7 cellular contexts compared by ENCODE assay signal in the genomic region with DNA sequence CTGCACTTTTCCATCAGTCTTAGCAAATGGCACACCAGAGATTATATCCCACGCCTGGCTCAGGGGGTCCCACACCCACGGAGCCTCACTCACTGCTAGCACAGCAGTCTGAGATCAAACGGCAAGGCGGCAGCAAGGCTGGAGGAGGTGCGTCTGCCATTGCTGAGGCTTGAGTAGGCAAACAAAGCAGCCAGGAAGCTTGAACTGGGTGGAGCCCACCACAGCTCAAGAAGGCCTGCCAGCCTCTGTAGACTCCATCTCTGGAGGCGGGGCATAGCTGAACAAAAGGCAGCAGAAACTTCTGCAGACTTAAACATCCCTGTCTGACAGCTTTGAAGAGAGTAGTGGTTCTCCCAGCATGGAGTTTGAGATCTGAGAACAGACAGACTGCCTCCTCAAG. TPM values are rescaled to one million over a fixed set of nuclear protein-coding genes. Genes with fewer than 3 reads are reported as not detected.
DNase-seq lines count a peak whose midpoint lies in the region; ATAC-seq lines count a peak whose summit lies in the region.
"Not testable (repeated sequence)": the region's sequence is repeated elsewhere in the genome, so short reads cannot be mapped to it uniquely, and the experiment has no call there.

No MANE protein-coding gene starts in this region.

- H3K27ac Mint-ChIP-seq in activated CD8-positive, alpha-beta T cell treated with anti-CD3 and anti-CD28 coated beads, Interleukin-2, amount 10 ng/mL, durations not matched to agents 7 days and 5 days, result peak overlapping the region; percentile 61
- not testable (repeated sequence) for H3K27ac Mint-ChIP-seq in activated T-helper 2 cell treated with anti-CD3 and anti-CD28 coated beads, Interferon-gamma antibody, Interleukin-2, Interleukin-4, amounts not matched to agents 10 μg/mL and 5 μg/mL and 100 μg/mL, durations not matched to agents 14 hours and 24 hours and 36 hours
- peak overlapping the region; percentile 34 for H3K27ac Mint-ChIP-seq in activated naive CD8-positive, alpha-beta T cell
- H3K27ac Mint-ChIP-seq in stimulated activated effector memory CD8-positive, alpha-beta T cell treated with anti-CD3 and anti-CD28 coated beads, Interleukin-12 subunit alpha, Interleukin-12 subunit beta, amount 100 ng/mL, for 72 hours, result peak overlapping the region; percentile 26

- DNase-seq in T follicular helper cell (ENCODE audit: low read depth), result peak; percentile 39
- peak; percentile 13 for DNase-seq in T-helper 9 cell
- peak; percentile 60 for DNase-seq in activated CD8-positive, alpha-beta T cell treated with anti-CD3 and anti-CD28 coated beads, Interleukin-2, amount 10 ng/mL, durations not matched to agents 7 days and 5 days
- peak; percentile 23 for DNase-seq in activated T-helper 2 cell treated with anti-CD3 and anti-CD28 coated beads, Interferon-gamma antibody, Interleukin-2, Interleukin-4, amounts not matched to agents 10 μg/mL and 5 μg/mL and 100 μg/mL, durations not matched to agents 14 hours and 24 hours and 36 hours (ENCODE audit: low spot score)
- peak; percentile 34 for DNase-seq in Right ventricle myocardium superior
- not testable (repeated sequence) for DNase-seq in stimulated activated effector memory CD8-positive, alpha-beta T cell treated with anti-CD3 and anti-CD28 coated beads, Interleukin-12 subunit alpha, Interleukin-12 subunit beta, amount 100 ng/mL, for 72 hours (ENCODE audit: low spot score in 2 of 2)

- POLR2A ChIA-PET in activated CD8-positive, alpha-beta T cell treated with anti-CD3 and anti-CD28 coated beads, Interleukin-2, amount 10 ng/mL, durations not matched to agents 7 days and 5 days (lab: Charles Lee), result interaction anchor here (1.0 kb wide), 1 partner anchor 50 kb away, joined by 4 read pairs; no protein-coding TSS in a partner anchor

- not testable (repeated sequence) for H3K4me3 Mint-ChIP-seq in activated CD8-positive, alpha-beta T cell treated with anti-CD3 and anti-CD28 coated beads, Interleukin-2, amount 10 ng/mL, durations not matched to agents 7 days and 5 days; activated T-helper 2 cell treated with anti-CD3 and anti-CD28 coated beads, Interferon-gamma antibody, Interleukin-2, Interleukin-4, amounts not matched to agents 10 μg/mL and 5 μg/mL and 100 μg/mL, durations not matched to agents 14 hours and 24 hours and 36 hours (ENCODE audit: low read depth); activated naive CD8-positive, alpha-beta T cell; stimulated activated effector memory CD8-positive, alpha-beta T cell treated with anti-CD3 and anti-CD28 coated beads, Interleukin-12 subunit alpha, Interleukin-12 subunit beta, amount 100 ng/mL, for 72 hours

- ATAC-seq in activated CD8-positive, alpha-beta T cell treated with anti-CD3 and anti-CD28 coated beads, Interleukin-2, amount 10 ng/mL, durations not matched to agents 7 days and 5 days; Right ventricle myocardium superior (ENCODE audit: poor library complexity); stimulated activated effector memory CD8-positive, alpha-beta T cell treated with anti-CD3 and anti-CD28 coated beads, Interleukin-12 subunit alpha, Interleukin-12 subunit beta, amount 100 ng/mL, for 72 hours: not testable (repeated sequence)

- CTCF ChIA-PET in activated CD8-positive, alpha-beta T cell treated with anti-CD3 and anti-CD28 coated beads, Interleukin-2, amount 10 ng/mL, durations not matched to agents 7 days and 5 days (lab: Charles Lee), result interaction anchor here (1.0 to 1.2 kb wide), 2 partner anchors 10 to 18 kb away, joined by 3 read pairs; no protein-coding TSS in a partner anchor

- H3K27me3 Mint-ChIP-seq in activated CD8-positive, alpha-beta T cell treated with anti-CD3 and anti-CD28 coated beads, Interleukin-2, amount 10 ng/mL, durations not matched to agents 7 days and 5 days (ENCODE audit: low read depth); activated T-helper 2 cell treated with anti-CD3 and anti-CD28 coated beads, Interferon-gamma antibody, Interleukin-2, Interleukin-4, amounts not matched to agents 10 μg/mL and 5 μg/mL and 100 μg/mL, durations not matched to agents 14 hours and 24 hours and 36 hours (ENCODE audit: low read depth); activated naive CD8-positive, alpha-beta T cell: not testable (repeated sequence)

- H3K4me1 Mint-ChIP-seq in activated CD8-positive, alpha-beta T cell treated with anti-CD3 and anti-CD28 coated beads, Interleukin-2, amount 10 ng/mL, durations not matched to agents 7 days and 5 days (ENCODE audit: low read depth), result peaks cover 47% of the 10 kb centered on the region
- H3K4me1 Mint-ChIP-seq in activated T-helper 2 cell treated with anti-CD3 and anti-CD28 coated beads, Interferon-gamma antibody, Interleukin-2, Interleukin-4, amounts not matched to agents 10 μg/mL and 5 μg/mL and 100 μg/mL, durations not matched to agents 14 hours and 24 hours and 36 hours (ENCODE audit: low read depth), result peaks cover 57% of the 10 kb centered on the region
- H3K4me1 Mint-ChIP-seq in activated naive CD8-positive, alpha-beta T cell (ENCODE audit: low read depth), result peaks cover 65% of the 10 kb centered on the region
- H3K4me1 Mint-ChIP-seq in stimulated activated effector memory CD8-positive, alpha-beta T cell treated with anti-CD3 and anti-CD28 coated beads, Interleukin-12 subunit alpha, Interleukin-12 subunit beta, amount 100 ng/mL, for 72 hours, result peaks cover 46% of the 10 kb centered on the region

- intact Hi-C loops in activated T-helper 2 cell treated with anti-CD3 and anti-CD28 coated beads, Interferon-gamma antibody, Interleukin-2, Interleukin-4, amounts not matched to agents 10 μg/mL and 5 μg/mL and 100 μg/mL, durations not matched to agents 14 hours and 24 hours and 36 hours (cut with micrococcal nuclease); Right ventricle myocardium superior (cut with DNase I): not testable (repeated sequence)

- H3K36me3 Mint-ChIP-seq in activated CD8-positive, alpha-beta T cell treated with anti-CD3 and anti-CD28 coated beads, Interleukin-2, amount 10 ng/mL, durations not matched to agents 7 days and 5 days (ENCODE audit: low read depth), result peaks cover 95% of the 10 kb centered on the region
- peaks cover 95% of the 10 kb centered on the region for H3K36me3 Mint-ChIP-seq in activated T-helper 2 cell treated with anti-CD3 and anti-CD28 coated beads, Interferon-gamma antibody, Interleukin-2, Interleukin-4, amounts not matched to agents 10 μg/mL and 5 μg/mL and 100 μg/mL, durations not matched to agents 14 hours and 24 hours and 36 hours (ENCODE audit: low read depth)
- H3K36me3 Mint-ChIP-seq in activated naive CD8-positive, alpha-beta T cell, result peaks cover 64% of the 10 kb centered on the region
- H3K36me3 Mint-ChIP-seq in stimulated activated effector memory CD8-positive, alpha-beta T cell treated with anti-CD3 and anti-CD28 coated beads, Interleukin-12 subunit alpha, Interleukin-12 subunit beta, amount 100 ng/mL, for 72 hours, result not testable (repeated sequence)

- H3K9me3 Mint-ChIP-seq in activated CD8-positive, alpha-beta T cell treated with anti-CD3 and anti-CD28 coated beads, Interleukin-2, amount 10 ng/mL, durations not matched to agents 7 days and 5 days (ENCODE audit: insufficient read depth), result peaks cover 36% of the 10 kb centered on the region
- H3K9me3 Mint-ChIP-seq in activated T-helper 2 cell treated with anti-CD3 and anti-CD28 coated beads, Interferon-gamma antibody, Interleukin-2, Interleukin-4, amounts not matched to agents 10 μg/mL and 5 μg/mL and 100 μg/mL, durations not matched to agents 14 hours and 24 hours and 36 hours, result peaks cover 59% of the 10 kb centered on the region
- H3K9me3 Mint-ChIP-seq in activated naive CD8-positive, alpha-beta T cell (ENCODE audit: low read depth), result peaks cover 23% of the 10 kb centered on the region
- H3K9me3 Mint-ChIP-seq in stimulated activated effector memory CD8-positive, alpha-beta T cell treated with anti-CD3 and anti-CD28 coated beads, Interleukin-12 subunit alpha, Interleukin-12 subunit beta, amount 100 ng/mL, for 72 hours, result not testable (repeated sequence)

RNA-seq across cellular contexts. Expression of a gene that starts 49.3 kb away (rescaled TPM):
- 100 to 1,000 TPM; 211 to 215 TPM for total RNA-seq in activated CD8-positive, alpha-beta T cell treated with anti-CD3 and anti-CD28 coated beads, Interleukin-2, amount 10 ng/mL, durations not matched to agents 7 days and 5 days
- 319 and 329 TPM in 2 replicates for total RNA-seq in activated T-helper 2 cell treated with anti-CD3 and anti-CD28 coated beads, Interferon-gamma antibody, Interleukin-2, Interleukin-4, amounts not matched to agents 10 μg/mL and 5 μg/mL and 100 μg/mL, durations not matched to agents 14 hours and 24 hours and 36 hours
- total RNA-seq in Right ventricle myocardium superior, result 110 TPM
